Comparison of ENCODE assay signal across 26 cellular contexts in the genomic region with DNA sequence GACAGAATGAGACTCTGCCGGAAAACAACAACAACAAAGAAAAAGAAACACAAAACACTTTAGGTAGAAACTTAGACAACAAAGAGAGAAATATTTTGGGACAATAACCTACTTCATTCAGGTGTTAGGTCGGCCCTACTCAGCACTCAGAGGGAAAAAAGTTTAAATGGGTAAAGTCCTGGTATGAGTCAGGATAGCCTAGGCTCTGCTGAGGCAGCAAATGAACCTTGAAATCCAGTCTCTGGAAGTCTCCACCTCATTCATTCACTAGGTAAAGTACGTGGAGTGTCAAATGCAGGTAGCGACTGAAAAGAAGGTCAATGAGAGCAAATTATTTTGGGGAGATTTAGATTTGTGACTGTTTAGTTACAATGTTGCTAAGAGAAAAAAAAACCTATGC.
"Had no signal": no experiment of that assay in that cellular context is flagged by ENCODE, and none has a peak within 500 bp of the region (broad histone marks: within the 10 kb centered on the region; RNA-seq: fewer than 3 reads in every experiment).

No MANE protein-coding gene starts in this region.

- DNase-seq: heart right ventricle; hippocampal formation; kidney glomerular epithelial cell; left ventricle myocardium inferior; mesendoderm; naive thymus-derived CD4-positive, alpha-beta T cell; ovary; retina; right cardiac atrium; stimulated activated CD4-positive, alpha-beta T cell treated with anti-CD3 and anti-CD28 coated beads, Interleukin-1b, Interleukin-23, amount 100 ng/mL, for 48 hours; stimulated activated CD4-positive, alpha-beta T cell treated with anti-CD3 and anti-CD28 coated beads, Interleukin-2, amount 100 ng/mL, for 48 hours; stimulated activated CD4-positive, alpha-beta T cell treated with anti-CD3 and anti-CD28 coated beads, Interleukin-4, amount 100 ng/mL, for 4 hours; stimulated activated CD8-positive, alpha-beta memory T cell treated with anti-CD3 and anti-CD28 coated beads, Interleukin-4, amount 100 ng/mL, for 48 hours; stimulated activated naive CD4-positive, alpha-beta T cell treated with Interleukin-2 at 50 U/mL for 16 hours; stimulated activated naive CD8-positive, alpha-beta T cell treated with anti-CD3 and anti-CD28 coated beads, Interleukin-15, amount 100 ng/mL, for 72 hours; substantia nigra; upper lobe of left lung had no signal

- H3K36me3 ChIP-seq: heart right ventricle, left ventricle myocardium inferior, ovary, tibial nerve, upper lobe of left lung, vagina had no signal

- H3K27ac ChIP-seq: heart right ventricle, left ventricle myocardium inferior, ovary, tibial nerve, upper lobe of left lung, vagina had no signal

- H3K9me3 Mint-ChIP-seq: mesothelial cell of epicardium; natural killer cell treated with Interleukin-12 subunit alpha and Interleukin-12 subunit beta and Interleukin-15 and Interleukin-18, amount 100 ng/mL, for 72 hours; stimulated activated memory B cell treated with anti-CD40 and anti-IgM and Interleukin-4, amounts not matched to agents 10 μg/mL and 1 μg/mL and 100 μg/mL, for 72 hours; stimulated activated naive CD8-positive, alpha-beta T cell treated with anti-CD3 and anti-CD28 coated beads, Interleukin-15, amount 100 ng/mL, for 72 hours had no signal

- H3K27ac Mint-ChIP-seq: mesothelial cell of epicardium; naive thymus-derived CD4-positive, alpha-beta T cell; natural killer cell treated with Interleukin-12 subunit alpha and Interleukin-12 subunit beta and Interleukin-15 and Interleukin-18, amount 100 ng/mL, for 72 hours; progenitor cell of endocrine pancreas; stimulated activated memory B cell treated with anti-CD40 and anti-IgM and Interleukin-4, amounts not matched to agents 10 μg/mL and 1 μg/mL and 100 μg/mL, for 72 hours had no signal

- H3K4me3 Mint-ChIP-seq: mesothelial cell of epicardium; naive thymus-derived CD4-positive, alpha-beta T cell; natural killer cell treated with Interleukin-12 subunit alpha and Interleukin-12 subunit beta and Interleukin-15 and Interleukin-18, amount 100 ng/mL, for 72 hours; stimulated activated memory B cell treated with anti-CD40 and anti-IgM and Interleukin-4, amounts not matched to agents 10 μg/mL and 1 μg/mL and 100 μg/mL, for 72 hours; stimulated activated naive CD8-positive, alpha-beta T cell treated with anti-CD3 and anti-CD28 coated beads, Interleukin-15, amount 100 ng/mL, for 72 hours had no signal

- H3K27me3 ChIP-seq: ovary, tibial nerve, upper lobe of left lung, vagina had no signal

- H3K4me1 Mint-ChIP-seq: mesothelial cell of epicardium; stimulated activated naive CD8-positive, alpha-beta T cell treated with anti-CD3 and anti-CD28 coated beads, Interleukin-15, amount 100 ng/mL, for 72 hours had no signal

- H3K9me3 ChIP-seq: heart right ventricle, left ventricle myocardium inferior, ovary, tibial nerve, upper lobe of left lung, vagina had no signal

- H3K4me1 ChIP-seq: heart right ventricle, left ventricle myocardium inferior, tibial nerve, upper lobe of left lung, vagina had no signal

- ATAC-seq: heart right ventricle; naive thymus-derived CD4-positive, alpha-beta T cell; natural killer cell treated with Interleukin-12 subunit alpha and Interleukin-12 subunit beta and Interleukin-15 and Interleukin-18, amount 100 ng/mL, for 72 hours; right cardiac atrium; sciatic nerve; stimulated activated memory B cell treated with anti-CD40 and anti-IgM and Interleukin-4, amounts not matched to agents 10 μg/mL and 1 μg/mL and 100 μg/mL, for 72 hours; stimulated activated naive CD8-positive, alpha-beta T cell treated with anti-CD3 and anti-CD28 coated beads, Interleukin-15, amount 100 ng/mL, for 72 hours had no signal

- H3K4me3 ChIP-seq: heart right ventricle, left ventricle myocardium inferior, lung, ovary, skin epidermis, tibial nerve, upper lobe of left lung, vagina had no signal

- H3K36me3 Mint-ChIP-seq: mesothelial cell of epicardium; natural killer cell treated with Interleukin-12 subunit alpha and Interleukin-12 subunit beta and Interleukin-15 and Interleukin-18, amount 100 ng/mL, for 72 hours; stimulated activated memory B cell treated with anti-CD40 and anti-IgM and Interleukin-4, amounts not matched to agents 10 μg/mL and 1 μg/mL and 100 μg/mL, for 72 hours had no signal
